ENCODE assay signal across 19 cellular contexts in the genomic region with DNA sequence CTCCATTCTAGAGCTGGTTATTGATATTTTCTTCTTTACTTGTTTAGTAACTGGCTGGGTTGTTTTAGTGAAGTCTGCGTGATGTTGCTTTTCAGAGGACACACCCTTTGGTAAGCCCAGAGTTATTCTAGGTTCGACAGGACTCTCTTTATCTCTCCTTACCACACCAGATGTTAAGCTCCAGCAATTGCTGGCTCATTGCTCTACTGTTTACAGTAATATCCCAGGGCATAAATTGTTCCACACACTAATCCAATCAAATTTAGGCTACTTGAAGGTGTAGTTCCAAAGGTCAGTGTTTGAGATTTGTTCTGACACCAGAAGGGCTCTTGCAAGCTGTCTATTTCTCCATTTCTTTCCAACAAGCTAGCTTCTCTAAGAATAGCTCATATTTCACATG.
"Had no signal": no experiment of that assay in that cellular context is flagged by ENCODE, and none has a peak within 500 bp of the region (broad histone marks: within the 10 kb centered on the region; RNA-seq: fewer than 3 reads in every experiment).

No MANE protein-coding gene starts in this region.

- H3K4me1 ChIP-seq: gastrocnemius medialis, heart left ventricle, tibial nerve had no signal

- H3K27me3 Mint-ChIP-seq: activated CD4-positive, alpha-beta memory T cell treated with anti-CD3 and anti-CD28 coated beads for 36 hours; activated CD4-positive, alpha-beta T cell treated with anti-CD3 and anti-CD28 coated beads for 36 hours; activated naive CD8-positive, alpha-beta T cell had no signal

- H3K36me3 ChIP-seq: gastrocnemius medialis, heart left ventricle, tibial nerve had no signal

- H3K4me3 Mint-ChIP-seq: activated CD4-positive, alpha-beta memory T cell treated with anti-CD3 and anti-CD28 coated beads for 36 hours; activated CD4-positive, alpha-beta T cell treated with anti-CD3 and anti-CD28 coated beads for 36 hours; activated naive CD8-positive, alpha-beta T cell; endodermal cell; neural crest cell; WTC11 had no signal

- ATAC-seq: activated CD4-positive, alpha-beta T cell treated with anti-CD3 and anti-CD28 coated beads for 36 hours; gastrocnemius medialis; heart left ventricle; left ventricle myocardium superior; stimulated activated naive CD8-positive, alpha-beta T cell treated with anti-CD3 and anti-CD28 coated beads, Interleukin-15, Interleukin-2, amounts not matched to agents 100 U/mL and 50 U/mL, for 24 hours; WTC11 had no signal

- H3K9me3 Mint-ChIP-seq: endodermal cell had no signal

- H3K27ac ChIP-seq: dorsolateral prefrontal cortex, epithelial cell of prostate, gastrocnemius medialis, heart left ventricle, tibial nerve had no signal

- H3K9me3 ChIP-seq: gastrocnemius medialis, heart left ventricle, tibial nerve had no signal

- H3K36me3 Mint-ChIP-seq: activated CD4-positive, alpha-beta memory T cell treated with anti-CD3 and anti-CD28 coated beads for 36 hours; activated naive CD8-positive, alpha-beta T cell; WTC11 had no signal

- H3K4me3 ChIP-seq: dorsolateral prefrontal cortex, gastrocnemius medialis, heart left ventricle, tibial nerve had no signal

- DNase-seq: activated CD4-positive, alpha-beta memory T cell treated with anti-CD3 and anti-CD28 coated beads for 36 hours; activated CD4-positive, alpha-beta T cell treated with anti-CD3 and anti-CD28 coated beads for 36 hours; activated T-cell treated with anti-CD3 and anti-CD28 coated beads for 4 hours; amniotic stem cell; dorsolateral prefrontal cortex; endodermal cell; gastrocnemius medialis; heart left ventricle; left ventricle myocardium superior; stimulated activated CD4-positive, alpha-beta T cell treated with anti-CD3 and anti-CD28 coated beads, Interleukin-2, amount 100 ng/mL, for 24 hours; stimulated activated naive CD8-positive, alpha-beta T cell treated with anti-CD3 and anti-CD28 coated beads, Interleukin-15, Interleukin-2, amounts not matched to agents 100 U/mL and 50 U/mL, for 24 hours; substantia nigra; T-helper 2 cell had no signal

- H3K4me1 Mint-ChIP-seq: activated CD4-positive, alpha-beta T cell treated with anti-CD3 and anti-CD28 coated beads for 36 hours had no signal

- H3K27ac Mint-ChIP-seq: activated CD4-positive, alpha-beta memory T cell treated with anti-CD3 and anti-CD28 coated beads for 36 hours; activated CD4-positive, alpha-beta T cell treated with anti-CD3 and anti-CD28 coated beads for 36 hours; activated naive CD8-positive, alpha-beta T cell; endodermal cell; progenitor cell of endocrine pancreas; WTC11 had no signal

- H3K27me3 ChIP-seq: gastrocnemius medialis, heart left ventricle, tibial nerve had no signal
